In genomic region chr6:46022110-46022948, GRCh38 we compare ENCODE assay signal across 17 cellular contexts. TPM values are rescaled to one million over a fixed set of nuclear protein-coding genes. Genes with fewer than 3 reads are reported as not detected.
DNase-seq lines count a peak whose midpoint lies in the region; ATAC-seq, FAIRE-seq and TF ChIP-seq lines count a peak whose summit lies in the region.
"Had no signal": no experiment of that assay in that cellular context is flagged by ENCODE, and none has a peak within 500 bp of the region (broad histone marks: within the 10 kb centered on the region; RNA-seq: fewer than 3 reads in every experiment).

No MANE protein-coding gene starts in this region.

- H3K4me2 ChIP-seq in HepG2 (ENCODE audit: low read depth, low read length), result no peak overlapping the region
- H3K4me2 ChIP-seq: KMS-11 had no signal

- no peak for TF ChIP-seq POLR2A in HepG2 (IDR thresholded peaks at IDR 0.05; ENCODE audit: insufficient read depth in 1 of 2, low read depth in 2 of 2, low read length in 2 of 2)

- TF ChIP-seq EP300 in HepG2 (IDR thresholded peaks at IDR 0.05; ENCODE audit: low read depth in 2 of 2, low read length in 2 of 2) (no peak), HepG2 (CRISPR knock-in tag; IDR thresholded peaks at IDR 0.05; ENCODE audit: borderline replicate concordance) (no peak)

- no peak overlapping the region for H3K9ac ChIP-seq in HepG2 (ENCODE audit: insufficient read depth, low read depth, low read length)
- H3K9ac ChIP-seq: KMS-11 had no signal

- H3K27me3 ChIP-seq in ACC112 (ENCODE audit: insufficient read depth, low read length) (peaks cover 10% of the 10 kb centered on the region), HepG2 (ENCODE audit: control insufficient read depth in 1 of 2, insufficient read depth in 2 of 2, low read length in 2 of 2) (peaks cover 0 to 4% of the 10 kb centered on the region in 2 experiments; a peak in 2 of 5 replicates)

- H2AFZ ChIP-seq in ACC112 (ENCODE audit: low read length, unreplicated experiment) (no peak overlapping the region), HepG2 (ENCODE audit: low read length) (no peak overlapping the region)

- CTCF ChIA-PET in activated CD4-positive, alpha-beta memory T cell treated with anti-CD3 and anti-CD28 coated beads for 36 hours (lab: Charles Lee), result interaction anchor here (0.8 to 0.9 kb wide), 2 partner anchors 9 to 92 kb away, joined by 3 to 4 read pairs; no protein-coding TSS in a partner anchor
- CTCF ChIA-PET in activated CD4-positive, alpha-beta memory T cell treated with anti-CD3 and anti-CD28 coated beads, Interleukin-2, amount 10 ng/mL, durations not matched to agents 7 days and 5 days (lab: Charles Lee), result no interaction called here
- CTCF ChIA-PET in HepG2 (lab: Yijun Ruan, JAX; ENCODE audit: low intra/inter-chr PET ratio, low total read pairs), result no interaction called here

- H3K36me3 Mint-ChIP-seq in activated CD4-positive, alpha-beta memory T cell treated with anti-CD3 and anti-CD28 coated beads for 36 hours, result no peaks in the 10 kb centered on the region
- no peaks in the 10 kb centered on the region for H3K36me3 Mint-ChIP-seq in activated CD4-positive, alpha-beta memory T cell treated with anti-CD3 and anti-CD28 coated beads, Interleukin-2, amount 10 ng/mL, durations not matched to agents 7 days and 5 days (ENCODE audit: low read depth)

- no peaks in the 10 kb centered on the region for H3K79me2 ChIP-seq in ACC112 (ENCODE audit: control insufficient read depth, insufficient read depth, low read length, unreplicated experiment)
- H3K79me2 ChIP-seq in HepG2 (ENCODE audit: insufficient read depth, low read length), result no peaks in the 10 kb centered on the region

- in situ Hi-C loops in HepG2 (cut with HindIII; ENCODE audit: extremely low pct_ligation_motif_present, low pct_unique_long_range_greater_than_20kb), result no loop called here

- H3K4me3 ChIP-seq in ACC112 (ENCODE audit: low read depth, low read length), result no peak overlapping the region
- no peak overlapping the region for H3K4me3 ChIP-seq in HepG2 (replicated peaks in 1 of 3; ENCODE audit: insufficient read depth in 1 of 3, low read depth in 2 of 3, low read length in 3 of 3)

- H3K27ac ChIP-seq in ACC112 (ENCODE audit: low read depth, low read length) (0 out of 2 replicates have a peak overlapping the region, but pooled peaks have one; percentile 68), HepG2 (ENCODE audit: extremely low read length, insufficient read depth, low read length) (no peak overlapping the region)
- H3K27ac ChIP-seq: C4-2B, KMS-11 had no signal

- FAIRE-seq in HepG2 (lab: Jason Lieb, UNC), result no peak
- FAIRE-seq: A204.1 had no signal

- peak; percentile 30 for DNase-seq in activated CD4-positive, alpha-beta memory T cell treated with anti-CD3 and anti-CD28 coated beads for 36 hours
- no peak for DNase-seq in activated CD4-positive, alpha-beta memory T cell treated with anti-CD3 and anti-CD28 coated beads, Interleukin-2, amount 10 ng/mL, durations not matched to agents 7 days and 5 days
- DNase-seq in RKO (ENCODE audit: low spot score), result peak; percentile 67
- peak; percentile 9 for DNase-seq in kidney tubule cell (ENCODE audit: low spot score)
- DNase-seq in HepG2 (ENCODE audit: low spot score), result no peak
- DNase-seq in NCI-H1092 (lab: John Stamatoyannopoulos, UW), result no peak
- no peak for DNase-seq in stimulated activated naive CD4-positive, alpha-beta T cell treated with Interleukin-2 at 50 U/mL for 16 hours (lab: John Stamatoyannopoulos, UW)
- DNase-seq: DMS153, GOT3, NCI-H187 treated with DMSO at 0.1 percent for 48 hours, NCI-H446 treated with DMSO at 0.1 percent for 48 hours, NCI-H774 had no signal

- no peaks in the 10 kb centered on the region for H3K36me3 ChIP-seq in ACC112 (ENCODE audit: insufficient read depth, low read length)
- no peaks in the 10 kb centered on the region for H3K36me3 ChIP-seq in HepG2 (replicated peaks in 1 of 2; ENCODE audit: control insufficient read depth in 1 of 2, insufficient read depth in 2 of 2, low read length in 2 of 2)

- no TSS peak for BruUV-seq in HepG2 (replicated peaks; lab: Mats Ljungman, UMichigan)

- H3K4me1 ChIP-seq in ACC112 (ENCODE audit: control insufficient read depth, insufficient read depth, low read length, unreplicated experiment) (peaks cover 28% of the 10 kb centered on the region), HepG2 (ENCODE audit: insufficient read depth, low read length) (no peaks in the 10 kb centered on the region)

- TF ChIP-seq RAD21 in HepG2 (CRISPR knock-in tag; IDR thresholded peaks at IDR 0.05), result no peak

- TF ChIP-seq CTCF in HepG2 (CRISPR knock-in tag; IDR thresholded peaks at IDR 0.05), result no peak

- H3K27me3 Mint-ChIP-seq in activated CD4-positive, alpha-beta memory T cell treated with anti-CD3 and anti-CD28 coated beads for 36 hours, result peaks cover 8% of the 10 kb centered on the region
- peaks cover 10% of the 10 kb centered on the region for H3K27me3 Mint-ChIP-seq in activated CD4-positive, alpha-beta memory T cell treated with anti-CD3 and anti-CD28 coated beads, Interleukin-2, amount 10 ng/mL, durations not matched to agents 7 days and 5 days

- H3K9me3 Mint-ChIP-seq in activated CD4-positive, alpha-beta memory T cell treated with anti-CD3 and anti-CD28 coated beads for 36 hours, result no peaks in the 10 kb centered on the region
- H3K9me3 Mint-ChIP-seq in activated CD4-positive, alpha-beta memory T cell treated with anti-CD3 and anti-CD28 coated beads, Interleukin-2, amount 10 ng/mL, durations not matched to agents 7 days and 5 days, result no peaks in the 10 kb centered on the region

- intact Hi-C loops in activated CD4-positive, alpha-beta memory T cell treated with anti-CD3 and anti-CD28 coated beads for 36 hours (cut with micrococcal nuclease), result loop anchor here (1.0 kb wide), 1 partner anchor 11 kb away; no protein-coding TSS in a partner anchor
- intact Hi-C loops in HepG2 (cut with micrococcal nuclease; ENCODE audit: unreplicated experiment), result no loop called here

- 3% methylated on average over 5 of the region's 5 CpGs for WGBS in HepG2 (ENCODE audit: low lambda C conversion rate)

- no peak for ATAC-seq in HepG2
- ATAC-seq: Panc1 had no signal

- H3K9me3 ChIP-seq in HepG2 (ENCODE audit: low read length), result no peaks in the 10 kb centered on the region

- POLR2A ChIA-PET in activated CD4-positive, alpha-beta memory T cell treated with anti-CD3 and anti-CD28 coated beads for 36 hours (lab: Charles Lee), result interaction anchor here (0.9 to 1.5 kb wide), 2 partner anchors 9 to 11 kb away, joined by 4 to 6 read pairs; no protein-coding TSS in a partner anchor
- POLR2A ChIA-PET in activated CD4-positive, alpha-beta memory T cell treated with anti-CD3 and anti-CD28 coated beads, Interleukin-2, amount 10 ng/mL, durations not matched to agents 7 days and 5 days (lab: Charles Lee), result interaction anchor here (1.3 kb wide), 1 partner anchor 10 kb away, joined by 5 read pairs; no protein-coding TSS in a partner anchor
- POLR2A ChIA-PET in HepG2 (lab: Yijun Ruan, JAX), result no interaction called here

- peak overlapping the region; percentile 21 for H3K27ac Mint-ChIP-seq in activated CD4-positive, alpha-beta memory T cell treated with anti-CD3 and anti-CD28 coated beads for 36 hours
- no peak overlapping the region for H3K27ac Mint-ChIP-seq in activated CD4-positive, alpha-beta memory T cell treated with anti-CD3 and anti-CD28 coated beads, Interleukin-2, amount 10 ng/mL, durations not matched to agents 7 days and 5 days

- no peaks in the 10 kb centered on the region for H4K20me1 ChIP-seq in HepG2 (ENCODE audit: insufficient read depth, low read length)

- H3K4me1 Mint-ChIP-seq in activated CD4-positive, alpha-beta memory T cell treated with anti-CD3 and anti-CD28 coated beads for 36 hours (ENCODE audit: low read depth), result peaks cover 16% of the 10 kb centered on the region
- H3K4me1 Mint-ChIP-seq in activated CD4-positive, alpha-beta memory T cell treated with anti-CD3 and anti-CD28 coated beads, Interleukin-2, amount 10 ng/mL, durations not matched to agents 7 days and 5 days, result peaks cover 6% of the 10 kb centered on the region

- no peak overlapping the region for H3K4me3 Mint-ChIP-seq in activated CD4-positive, alpha-beta memory T cell treated with anti-CD3 and anti-CD28 coated beads for 36 hours
- H3K4me3 Mint-ChIP-seq in activated CD4-positive, alpha-beta memory T cell treated with anti-CD3 and anti-CD28 coated beads, Interleukin-2, amount 10 ng/mL, durations not matched to agents 7 days and 5 days, result no peak overlapping the region

RNA-seq across cellular contexts. Expression of gene CLIC5, which starts 6.7 kb away (rescaled TPM):
- 1 to 10 TPM; 8.0 to 8.5 TPM for total RNA-seq in activated CD4-positive, alpha-beta memory T cell treated with anti-CD3 and anti-CD28 coated beads for 36 hours
- total RNA-seq in activated CD4-positive, alpha-beta memory T cell treated with anti-CD3 and anti-CD28 coated beads, Interleukin-2, amount 10 ng/mL, durations not matched to agents 7 days and 5 days, result 1 to 10 TPM; 7.4 to 8.4 TPM
- not detected in 2 replicates for total RNA-seq in HepG2 (2016; rRNA removed; fragmentation: Illumina TruSeq; extraction: Trizol)
- not detected in 2 replicates for total RNA-seq in HepG2 (2016; cell fraction: cytosol; rRNA removed; fragmentation: Illumina TruSeq; extraction: Trizol; ENCODE audit: low read depth)
- total RNA-seq in HepG2 (2016; cell fraction: insoluble cytoplasmic fraction; rRNA removed; fragmentation: Illumina TruSeq; extraction: Trizol), result not detected in 2 replicates
- total RNA-seq in HepG2 (2016; cell fraction: membrane; rRNA removed; fragmentation: Illumina TruSeq; extraction: Trizol), result not detected in 2 replicates
- not detected in 2 replicates for total RNA-seq in HepG2 (2016; cell fraction: nucleus; rRNA removed; fragmentation: Illumina TruSeq; extraction: Trizol)
- not detected in 2 replicates for polyA plus RNA-seq in HepG2 (2011; rRNA removed)
- polyA plus RNA-seq in HepG2 (2011; cell fraction: cytosol; rRNA removed), result not detected in 2 replicates
- polyA plus RNA-seq in HepG2 (2011; cell fraction: nucleus; rRNA removed), result not detected in 2 replicates
- polyA plus RNA-seq in HepG2 (2012), result not detected in 2 replicates
- not detected in 2 replicates for polyA plus RNA-seq in HepG2 (2016; cell fraction: cytosol; fragmentation: Illumina TruSeq; extraction: Trizol; ENCODE audit: low read depth)
- not detected in 2 replicates for polyA plus RNA-seq in HepG2 (2016; cell fraction: insoluble cytoplasmic fraction; fragmentation: Illumina TruSeq; extraction: Trizol; ENCODE audit: low read depth)
- polyA plus RNA-seq in HepG2 (2016; cell fraction: membrane; fragmentation: Illumina TruSeq; extraction: Trizol; ENCODE audit: low read depth), result not detected in 2 replicates
- polyA plus RNA-seq in HepG2 (2016; cell fraction: nucleus; fragmentation: Illumina TruSeq; extraction: Trizol; ENCODE audit: insufficient read depth, low read depth), result not detected in 2 replicates
- 2.3 TPM in 1 of 2 replicates, not detected in the other for polyA minus RNA-seq in HepG2 (2011; rRNA and poly(A)+ RNA removed; ENCODE audit: low replicate concordance)
- polyA minus RNA-seq in HepG2 (2011; cell fraction: cytosol; rRNA and poly(A)+ RNA removed), result not detected in 2 replicates
- polyA minus RNA-seq in HepG2 (2011; cell fraction: nucleus; rRNA and poly(A)+ RNA removed), result not detected in 2 replicates

Comparison
In these comparisons a context has a peak if more than half of its experiments do, and no peak if none do; other contexts are left out.
1. DNase-seq: peak in activated CD4-positive, alpha-beta memory T cell treated with anti-CD3 and anti-CD28 coated beads for 36 hours (single experiment), RKO (single experiment) and kidney tubule cell (single experiment); none in activated CD4-positive, alpha-beta memory T cell treated with anti-CD3 and anti-CD28 coated beads, Interleukin-2, amount 10 ng/mL, durations not matched to agents 7 days and 5 days (single experiment), HepG2 (single experiment), NCI-H1092 (single experiment) and stimulated activated naive CD4-positive, alpha-beta T cell treated with Interleukin-2 at 50 U/mL for 16 hours (single experiment).